Comparison of ENCODE assay signal across 1 cellular context in the genomic region with DNA sequence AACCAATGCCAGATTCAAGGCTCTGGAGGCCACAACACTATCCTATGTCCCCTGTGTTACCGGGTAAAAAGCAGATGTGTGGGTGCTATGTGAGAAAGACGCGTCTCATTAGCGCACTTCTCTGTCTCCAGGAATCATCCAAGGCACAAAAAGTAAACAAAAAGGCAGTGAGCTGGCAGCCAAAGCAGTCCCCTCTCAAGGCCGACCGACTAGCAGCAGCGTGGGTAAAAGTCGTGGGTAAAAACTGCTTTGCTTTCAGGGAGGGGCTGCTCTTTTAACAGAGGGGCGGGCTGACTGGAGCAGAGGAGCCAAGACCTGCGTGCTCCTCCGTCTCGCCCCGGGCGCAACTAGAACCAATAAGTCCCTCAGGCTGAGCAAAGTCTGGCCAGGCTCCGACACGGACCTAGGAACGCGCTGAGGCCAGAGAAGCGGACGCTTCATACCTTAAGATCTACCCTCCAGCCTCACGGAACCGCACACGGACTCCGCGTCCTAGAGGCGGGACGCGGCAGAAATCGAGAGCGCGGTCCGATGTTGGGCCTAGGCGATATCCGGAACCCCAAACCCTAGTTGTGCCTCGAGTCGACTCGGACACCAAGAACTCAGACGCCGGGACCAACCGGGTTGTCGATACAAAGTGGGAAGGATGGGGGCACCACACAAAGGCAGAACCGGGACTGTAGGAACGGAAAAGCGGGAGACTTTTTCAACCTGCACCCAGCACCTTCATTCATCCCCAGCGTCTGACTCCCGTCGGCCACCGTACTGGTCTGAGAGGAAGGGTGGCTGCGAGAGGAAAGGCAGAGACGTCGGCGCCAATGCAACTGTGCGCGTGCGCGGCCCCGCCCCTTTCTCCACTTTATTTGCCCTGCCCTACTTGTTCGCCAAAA.
A peak's percentile ranks its signal among the peaks of the same experiment; 100 is the strongest.
TF ChIP-seq lines count a peak whose summit lies in the region.

A gene with protein sequence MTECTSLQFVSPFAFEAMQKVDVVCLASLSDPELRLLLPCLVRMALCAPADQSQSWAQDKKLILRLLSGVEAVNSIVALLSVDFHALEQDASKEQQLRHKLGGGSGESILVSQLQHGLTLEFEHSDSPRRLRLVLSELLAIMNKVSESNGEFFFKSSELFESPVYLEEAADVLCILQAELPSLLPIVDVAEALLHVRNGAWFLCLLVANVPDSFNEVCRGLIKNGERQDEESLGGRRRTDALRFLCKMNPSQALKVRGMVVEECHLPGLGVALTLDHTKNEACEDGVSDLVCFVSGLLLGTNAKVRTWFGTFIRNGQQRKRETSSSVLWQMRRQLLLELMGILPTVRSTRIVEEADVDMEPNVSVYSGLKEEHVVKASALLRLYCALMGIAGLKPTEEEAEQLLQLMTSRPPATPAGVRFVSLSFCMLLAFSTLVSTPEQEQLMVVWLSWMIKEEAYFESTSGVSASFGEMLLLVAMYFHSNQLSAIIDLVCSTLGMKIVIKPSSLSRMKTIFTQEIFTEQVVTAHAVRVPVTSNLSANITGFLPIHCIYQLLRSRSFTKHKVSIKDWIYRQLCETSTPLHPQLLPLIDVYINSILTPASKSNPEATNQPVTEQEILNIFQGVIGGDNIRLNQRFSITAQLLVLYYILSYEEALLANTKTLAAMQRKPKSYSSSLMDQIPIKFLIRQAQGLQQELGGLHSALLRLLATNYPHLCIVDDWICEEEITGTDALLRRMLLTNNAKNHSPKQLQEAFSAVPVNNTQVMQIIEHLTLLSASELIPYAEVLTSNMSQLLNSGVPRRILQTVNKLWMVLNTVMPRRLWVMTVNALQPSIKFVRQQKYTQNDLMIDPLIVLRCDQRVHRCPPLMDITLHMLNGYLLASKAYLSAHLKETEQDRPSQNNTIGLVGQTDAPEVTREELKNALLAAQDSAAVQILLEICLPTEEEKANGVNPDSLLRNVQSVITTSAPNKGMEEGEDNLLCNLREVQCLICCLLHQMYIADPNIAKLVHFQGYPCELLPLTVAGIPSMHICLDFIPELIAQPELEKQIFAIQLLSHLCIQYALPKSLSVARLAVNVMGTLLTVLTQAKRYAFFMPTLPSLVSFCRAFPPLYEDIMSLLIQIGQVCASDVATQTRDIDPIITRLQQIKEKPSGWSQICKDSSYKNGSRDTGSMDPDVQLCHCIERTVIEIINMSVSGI (minus strand): TSS at position 772 of the 890 bp plus-strand sequence. CDS start 1,338 bp downstream, outside the sequence.

TF ChIP-seq in HepG2, 621 proteins besides CTCF, POLR2A, EP300 and RAD21 (continued from another document and continues in another):
- no peak for TF ChIP-seq ZNF260 (CRISPR knock-in tag; IDR thresholded peaks at IDR 0.05; ENCODE audit: borderline replicate concordance, low read depth)
- TF ChIP-seq YEATS4 (CRISPR knock-in tag; IDR thresholded peaks at IDR 0.05; ENCODE audit: borderline replicate concordance): peak; percentile 80; the same call in 1 of the 2 replicates
- TF ChIP-seq, protein P1, sequence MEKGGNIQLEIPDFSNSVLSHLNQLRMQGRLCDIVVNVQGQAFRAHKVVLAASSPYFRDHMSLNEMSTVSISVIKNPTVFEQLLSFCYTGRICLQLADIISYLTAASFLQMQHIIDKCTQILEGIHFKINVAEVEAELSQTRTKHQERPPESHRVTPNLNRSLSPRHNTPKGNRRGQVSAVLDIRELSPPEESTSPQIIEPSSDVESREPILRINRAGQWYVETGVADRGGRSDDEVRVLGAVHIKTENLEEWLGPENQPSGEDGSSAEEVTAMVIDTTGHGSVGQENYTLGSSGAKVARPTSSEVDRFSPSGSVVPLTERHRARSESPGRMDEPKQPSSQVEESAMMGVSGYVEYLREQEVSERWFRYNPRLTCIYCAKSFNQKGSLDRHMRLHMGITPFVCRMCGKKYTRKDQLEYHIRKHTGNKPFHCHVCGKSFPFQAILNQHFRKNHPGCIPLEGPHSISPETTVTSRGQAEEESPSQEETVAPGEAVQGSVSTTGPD (CRISPR knock-in tag; IDR thresholded peaks at IDR 0.05): no peak
- TF ChIP-seq NBN (conservative IDR thresholded peaks at IDR 0.05): no peak
- peak; percentile 43 for TF ChIP-seq RBM22 (optimal IDR thresholded peaks at IDR 0.05; ENCODE audit: low read length)
- TF ChIP-seq, protein P2, sequence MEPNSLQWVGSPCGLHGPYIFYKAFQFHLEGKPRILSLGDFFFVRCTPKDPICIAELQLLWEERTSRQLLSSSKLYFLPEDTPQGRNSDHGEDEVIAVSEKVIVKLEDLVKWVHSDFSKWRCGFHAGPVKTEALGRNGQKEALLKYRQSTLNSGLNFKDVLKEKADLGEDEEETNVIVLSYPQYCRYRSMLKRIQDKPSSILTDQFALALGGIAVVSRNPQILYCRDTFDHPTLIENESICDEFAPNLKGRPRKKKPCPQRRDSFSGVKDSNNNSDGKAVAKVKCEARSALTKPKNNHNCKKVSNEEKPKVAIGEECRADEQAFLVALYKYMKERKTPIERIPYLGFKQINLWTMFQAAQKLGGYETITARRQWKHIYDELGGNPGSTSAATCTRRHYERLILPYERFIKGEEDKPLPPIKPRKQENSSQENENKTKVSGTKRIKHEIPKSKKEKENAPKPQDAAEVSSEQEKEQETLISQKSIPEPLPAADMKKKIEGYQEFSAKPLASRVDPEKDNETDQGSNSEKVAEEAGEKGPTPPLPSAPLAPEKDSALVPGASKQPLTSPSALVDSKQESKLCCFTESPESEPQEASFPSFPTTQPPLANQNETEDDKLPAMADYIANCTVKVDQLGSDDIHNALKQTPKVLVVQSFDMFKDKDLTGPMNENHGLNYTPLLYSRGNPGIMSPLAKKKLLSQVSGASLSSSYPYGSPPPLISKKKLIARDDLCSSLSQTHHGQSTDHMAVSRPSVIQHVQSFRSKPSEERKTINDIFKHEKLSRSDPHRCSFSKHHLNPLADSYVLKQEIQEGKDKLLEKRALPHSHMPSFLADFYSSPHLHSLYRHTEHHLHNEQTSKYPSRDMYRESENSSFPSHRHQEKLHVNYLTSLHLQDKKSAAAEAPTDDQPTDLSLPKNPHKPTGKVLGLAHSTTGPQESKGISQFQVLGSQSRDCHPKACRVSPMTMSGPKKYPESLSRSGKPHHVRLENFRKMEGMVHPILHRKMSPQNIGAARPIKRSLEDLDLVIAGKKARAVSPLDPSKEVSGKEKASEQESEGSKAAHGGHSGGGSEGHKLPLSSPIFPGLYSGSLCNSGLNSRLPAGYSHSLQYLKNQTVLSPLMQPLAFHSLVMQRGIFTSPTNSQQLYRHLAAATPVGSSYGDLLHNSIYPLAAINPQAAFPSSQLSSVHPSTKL (CRISPR knock-in tag; IDR thresholded peaks at IDR 0.05): peak; percentile 65
- peak; percentile 96 for TF ChIP-seq ZNF225 (CRISPR knock-in tag; IDR thresholded peaks at IDR 0.05)
- peak; percentile 48; the same call in 1 of the 2 replicates for TF ChIP-seq NFIC (IDR thresholded peaks at IDR 0.05; ENCODE audit: low read length)
- TF ChIP-seq SIN3B (IDR thresholded peaks at IDR 0.05; ENCODE audit: low read length): peak; percentile 77
- TF ChIP-seq ZNF703 (CRISPR knock-in tag; IDR thresholded peaks at IDR 0.05; ENCODE audit: borderline replicate concordance): peak; percentile 59; the same call in 1 of the 2 replicates
- TF ChIP-seq, protein P3, sequence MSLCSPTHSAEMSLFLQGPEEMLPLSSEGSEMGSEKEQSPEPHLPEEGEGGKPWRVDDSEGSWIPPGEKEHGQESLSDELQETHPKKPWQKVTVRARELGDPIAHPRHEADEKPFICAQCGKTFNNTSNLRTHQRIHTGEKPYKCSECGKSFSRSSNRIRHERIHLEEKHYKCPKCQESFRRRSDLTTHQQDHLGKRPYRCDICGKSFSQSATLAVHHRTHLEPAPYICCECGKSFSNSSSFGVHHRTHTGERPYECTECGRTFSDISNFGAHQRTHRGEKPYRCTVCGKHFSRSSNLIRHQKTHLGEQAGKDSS (CRISPR knock-in tag; IDR thresholded peaks at IDR 0.05; ENCODE audit: borderline replicate concordance, low read depth): peak; percentile 70; the same call in 1 of the 2 replicates
- no peak for TF ChIP-seq ZNF17 (CRISPR knock-in tag; IDR thresholded peaks at IDR 0.05)
- TF ChIP-seq, protein P4, sequence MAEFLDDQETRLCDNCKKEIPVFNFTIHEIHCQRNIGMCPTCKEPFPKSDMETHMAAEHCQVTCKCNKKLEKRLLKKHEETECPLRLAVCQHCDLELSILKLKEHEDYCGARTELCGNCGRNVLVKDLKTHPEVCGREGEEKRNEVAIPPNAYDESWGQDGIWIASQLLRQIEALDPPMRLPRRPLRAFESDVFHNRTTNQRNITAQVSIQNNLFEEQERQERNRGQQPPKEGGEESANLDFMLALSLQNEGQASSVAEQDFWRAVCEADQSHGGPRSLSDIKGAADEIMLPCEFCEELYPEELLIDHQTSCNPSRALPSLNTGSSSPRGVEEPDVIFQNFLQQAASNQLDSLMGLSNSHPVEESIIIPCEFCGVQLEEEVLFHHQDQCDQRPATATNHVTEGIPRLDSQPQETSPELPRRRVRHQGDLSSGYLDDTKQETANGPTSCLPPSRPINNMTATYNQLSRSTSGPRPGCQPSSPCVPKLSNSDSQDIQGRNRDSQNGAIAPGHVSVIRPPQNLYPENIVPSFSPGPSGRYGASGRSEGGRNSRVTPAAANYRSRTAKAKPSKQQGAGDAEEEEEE (CRISPR knock-in tag; IDR thresholded peaks at IDR 0.05; ENCODE audit: borderline replicate concordance): no peak
- no peak for TF ChIP-seq TOPORS (CRISPR knock-in tag; IDR thresholded peaks at IDR 0.05)
- TF ChIP-seq, protein P5, sequence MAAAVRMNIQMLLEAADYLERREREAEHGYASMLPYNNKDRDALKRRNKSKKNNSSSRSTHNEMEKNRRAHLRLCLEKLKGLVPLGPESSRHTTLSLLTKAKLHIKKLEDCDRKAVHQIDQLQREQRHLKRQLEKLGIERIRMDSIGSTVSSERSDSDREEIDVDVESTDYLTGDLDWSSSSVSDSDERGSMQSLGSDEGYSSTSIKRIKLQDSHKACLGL (CRISPR knock-in tag; IDR thresholded peaks at IDR 0.05): peak; percentile 82; the same call in 1 of the 2 replicates
- TF ChIP-seq ETV6 (CRISPR knock-in tag; conservative IDR thresholded peaks at IDR 0.05): peak; percentile 82
- no peak for TF ChIP-seq EEA1 (CRISPR knock-in tag; IDR thresholded peaks at IDR 0.05; ENCODE audit: borderline replicate concordance)
- TF ChIP-seq ZNF317 (CRISPR knock-in tag; IDR thresholded peaks at IDR 0.05): no peak; the same call in none of the 2 replicates
- peak; percentile 59; the same call in 1 of the 2 replicates for TF ChIP-seq SP5 (CRISPR knock-in tag; IDR thresholded peaks at IDR 0.05; ENCODE audit: borderline replicate concordance, low read depth)
- 0 out of 2 replicates have a peak, but pooled peaks have one; percentile 26 for TF ChIP-seq ZNF7 (CRISPR knock-in tag; IDR thresholded peaks at IDR 0.05)
- TF ChIP-seq ZNF224 (CRISPR knock-in tag; IDR thresholded peaks at IDR 0.05): no peak
- TF ChIP-seq HNF4G (IDR thresholded peaks at IDR 0.05; ENCODE audit: borderline replicate concordance, low read depth, low read length): no peak
- TF ChIP-seq HNF4G (CRISPR knock-in tag; IDR thresholded peaks at IDR 0.05; ENCODE audit: borderline replicate concordance, low read depth): 0 out of 2 replicates have a peak, but pooled peaks have one; percentile 60
- TF ChIP-seq ZBTB7A (CRISPR knock-in tag; IDR thresholded peaks at IDR 0.05): peak; percentile 81; the same call in 1 of the 2 replicates
- peak; percentile 40; the same call in 1 of the 2 replicates for TF ChIP-seq ZNF253 (CRISPR knock-in tag; IDR thresholded peaks at IDR 0.05; ENCODE audit: borderline replicate concordance)
- TF ChIP-seq, protein P6, sequence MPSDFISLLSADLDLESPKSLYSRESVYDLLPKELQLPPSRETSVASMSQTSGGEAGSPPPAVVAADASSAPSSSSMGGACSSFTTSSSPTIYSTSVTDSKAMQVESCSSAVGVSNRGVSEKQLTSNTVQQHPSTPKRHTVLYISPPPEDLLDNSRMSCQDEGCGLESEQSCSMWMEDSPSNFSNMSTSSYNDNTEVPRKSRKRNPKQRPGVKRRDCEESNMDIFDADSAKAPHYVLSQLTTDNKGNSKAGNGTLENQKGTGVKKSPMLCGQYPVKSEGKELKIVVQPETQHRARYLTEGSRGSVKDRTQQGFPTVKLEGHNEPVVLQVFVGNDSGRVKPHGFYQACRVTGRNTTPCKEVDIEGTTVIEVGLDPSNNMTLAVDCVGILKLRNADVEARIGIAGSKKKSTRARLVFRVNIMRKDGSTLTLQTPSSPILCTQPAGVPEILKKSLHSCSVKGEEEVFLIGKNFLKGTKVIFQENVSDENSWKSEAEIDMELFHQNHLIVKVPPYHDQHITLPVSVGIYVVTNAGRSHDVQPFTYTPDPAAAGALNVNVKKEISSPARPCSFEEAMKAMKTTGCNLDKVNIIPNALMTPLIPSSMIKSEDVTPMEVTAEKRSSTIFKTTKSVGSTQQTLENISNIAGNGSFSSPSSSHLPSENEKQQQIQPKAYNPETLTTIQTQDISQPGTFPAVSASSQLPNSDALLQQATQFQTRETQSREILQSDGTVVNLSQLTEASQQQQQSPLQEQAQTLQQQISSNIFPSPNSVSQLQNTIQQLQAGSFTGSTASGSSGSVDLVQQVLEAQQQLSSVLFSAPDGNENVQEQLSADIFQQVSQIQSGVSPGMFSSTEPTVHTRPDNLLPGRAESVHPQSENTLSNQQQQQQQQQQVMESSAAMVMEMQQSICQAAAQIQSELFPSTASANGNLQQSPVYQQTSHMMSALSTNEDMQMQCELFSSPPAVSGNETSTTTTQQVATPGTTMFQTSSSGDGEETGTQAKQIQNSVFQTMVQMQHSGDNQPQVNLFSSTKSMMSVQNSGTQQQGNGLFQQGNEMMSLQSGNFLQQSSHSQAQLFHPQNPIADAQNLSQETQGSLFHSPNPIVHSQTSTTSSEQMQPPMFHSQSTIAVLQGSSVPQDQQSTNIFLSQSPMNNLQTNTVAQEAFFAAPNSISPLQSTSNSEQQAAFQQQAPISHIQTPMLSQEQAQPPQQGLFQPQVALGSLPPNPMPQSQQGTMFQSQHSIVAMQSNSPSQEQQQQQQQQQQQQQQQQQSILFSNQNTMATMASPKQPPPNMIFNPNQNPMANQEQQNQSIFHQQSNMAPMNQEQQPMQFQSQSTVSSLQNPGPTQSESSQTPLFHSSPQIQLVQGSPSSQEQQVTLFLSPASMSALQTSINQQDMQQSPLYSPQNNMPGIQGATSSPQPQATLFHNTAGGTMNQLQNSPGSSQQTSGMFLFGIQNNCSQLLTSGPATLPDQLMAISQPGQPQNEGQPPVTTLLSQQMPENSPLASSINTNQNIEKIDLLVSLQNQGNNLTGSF (CRISPR knock-in tag; IDR thresholded peaks at IDR 0.05): peak; percentile 91; the same call in 1 of the 2 replicates
- peak; percentile 87; the same call in 1 of the 2 replicates for TF ChIP-seq MEIS1 (CRISPR knock-in tag; IDR thresholded peaks at IDR 0.05; ENCODE audit: borderline replicate concordance)
- TF ChIP-seq, protein P7, sequence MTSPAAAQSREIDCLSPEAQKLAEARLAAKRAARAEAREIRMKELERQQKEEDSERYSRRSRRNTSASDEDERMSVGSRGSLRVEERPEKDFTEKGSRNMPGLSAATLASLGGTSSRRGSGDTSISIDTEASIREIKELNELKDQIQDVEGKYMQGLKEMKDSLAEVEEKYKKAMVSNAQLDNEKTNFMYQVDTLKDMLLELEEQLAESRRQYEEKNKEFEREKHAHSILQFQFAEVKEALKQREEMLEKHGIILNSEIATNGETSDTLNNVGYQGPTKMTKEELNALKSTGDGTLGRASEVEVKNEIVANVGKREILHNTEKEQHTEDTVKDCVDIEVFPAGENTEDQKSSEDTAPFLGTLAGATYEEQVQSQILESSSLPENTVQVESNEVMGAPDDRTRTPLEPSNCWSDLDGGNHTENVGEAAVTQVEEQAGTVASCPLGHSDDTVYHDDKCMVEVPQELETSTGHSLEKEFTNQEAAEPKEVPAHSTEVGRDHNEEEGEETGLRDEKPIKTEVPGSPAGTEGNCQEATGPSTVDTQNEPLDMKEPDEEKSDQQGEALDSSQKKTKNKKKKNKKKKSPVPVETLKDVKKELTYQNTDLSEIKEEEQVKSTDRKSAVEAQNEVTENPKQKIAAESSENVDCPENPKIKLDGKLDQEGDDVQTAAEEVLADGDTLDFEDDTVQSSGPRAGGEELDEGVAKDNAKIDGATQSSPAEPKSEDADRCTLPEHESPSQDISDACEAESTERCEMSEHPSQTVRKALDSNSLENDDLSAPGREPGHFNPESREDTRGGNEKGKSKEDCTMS (CRISPR knock-in tag; conservative IDR thresholded peaks at IDR 0.05): 0 out of 2 replicates have a peak, but pooled peaks have one; percentile 14
